Comparison of ENCODE assay signal across 10 cellular contexts in genomic region chr2:66929632-66930385, GRCh38.
DNase-seq lines count a peak whose midpoint lies in the region; ATAC-seq and TF ChIP-seq lines count a peak whose summit lies in the region.
"Had no signal": no experiment of that assay in that cellular context is flagged by ENCODE, and none has a peak within 500 bp of the region (broad histone marks: within the 10 kb centered on the region; RNA-seq: fewer than 3 reads in every experiment).

No MANE protein-coding gene starts in this region.

- no peaks in the 10 kb centered on the region for H3K27me3 ChIP-seq in upper lobe of left lung

- TF ChIP-seq EP300 in upper lobe of left lung (IDR thresholded peaks at IDR 0.05) = no peak

- no peak overlapping the region for H3K27ac ChIP-seq in upper lobe of left lung
- H3K27ac ChIP-seq: 22Rv1 had no signal

- DNase-seq in DMS 273 (lab: John Stamatoyannopoulos, UW; ENCODE audit: unreplicated experiment) (peak; percentile 56), DMS 273 treated with DMSO at 0.1 percent for 48 hours (lab: John Stamatoyannopoulos, UW) (no peak), cerebellar cortex (ENCODE audit: low spot score) (peak; percentile 90), left kidney (ENCODE audit: low read depth, low spot score) (peak; percentile 86), upper lobe of left lung (peak in 1 of 2 donors; percentile 74), NCI-H345 treated with DMSO at 0.1 percent for 48 hours (lab: John Stamatoyannopoulos, UW; ENCODE audit: unreplicated experiment) (no peak)
- DNase-seq: activated CD4-positive, alpha-beta memory T cell treated with anti-CD3 and anti-CD28 coated beads, Interleukin-2, amount 10 ng/mL, durations not matched to agents 7 days and 5 days had no signal

- no peaks in the 10 kb centered on the region for H3K36me3 ChIP-seq in upper lobe of left lung

- H3K4me1 ChIP-seq in upper lobe of left lung = peaks cover 0 to 6% (median 2%) of the 10 kb centered on the region in 4 donors

- TF ChIP-seq CTCF in upper lobe of left lung (IDR thresholded peaks at IDR 0.05) = no peak

- no peak overlapping the region for H3K4me3 ChIP-seq in upper lobe of left lung

- WGBS in upper lobe of left lung, 2 donors = 39 to 46% methylated on average over 8 of the region's 8 CpGs

- no peaks in the 10 kb centered on the region for H3K9me3 ChIP-seq in upper lobe of left lung

- no peak for TF ChIP-seq POLR2A in upper lobe of left lung (IDR thresholded peaks at IDR 0.05)

- ATAC-seq in upper lobe of left lung (ENCODE audit: low FRiP score in 2 of 2) = peak; percentile 48 to 70
- no peak for ATAC-seq in HG02840 (IDR thresholded peaks at IDR 0.05; ENCODE audit: low FRiP score, unreplicated experiment)
- no peak for ATAC-seq in HG03469 (IDR thresholded peaks at IDR 0.05; ENCODE audit: unreplicated experiment)

Comparison
In these comparisons a context has a peak if more than half of its experiments do, and no peak if none do; other contexts are left out.
1. DNase-seq: peak in DMS 273 (single experiment), cerebellar cortex (single experiment) and left kidney (single experiment); none in DMS 273 treated with DMSO at 0.1 percent for 48 hours (single experiment) and NCI-H345 treated with DMSO at 0.1 percent for 48 hours (single experiment).
2. ATAC-seq: peak in upper lobe of left lung (2 of 2); none in HG02840 (single experiment) and HG03469 (single experiment).